In the genomic region with DNA sequence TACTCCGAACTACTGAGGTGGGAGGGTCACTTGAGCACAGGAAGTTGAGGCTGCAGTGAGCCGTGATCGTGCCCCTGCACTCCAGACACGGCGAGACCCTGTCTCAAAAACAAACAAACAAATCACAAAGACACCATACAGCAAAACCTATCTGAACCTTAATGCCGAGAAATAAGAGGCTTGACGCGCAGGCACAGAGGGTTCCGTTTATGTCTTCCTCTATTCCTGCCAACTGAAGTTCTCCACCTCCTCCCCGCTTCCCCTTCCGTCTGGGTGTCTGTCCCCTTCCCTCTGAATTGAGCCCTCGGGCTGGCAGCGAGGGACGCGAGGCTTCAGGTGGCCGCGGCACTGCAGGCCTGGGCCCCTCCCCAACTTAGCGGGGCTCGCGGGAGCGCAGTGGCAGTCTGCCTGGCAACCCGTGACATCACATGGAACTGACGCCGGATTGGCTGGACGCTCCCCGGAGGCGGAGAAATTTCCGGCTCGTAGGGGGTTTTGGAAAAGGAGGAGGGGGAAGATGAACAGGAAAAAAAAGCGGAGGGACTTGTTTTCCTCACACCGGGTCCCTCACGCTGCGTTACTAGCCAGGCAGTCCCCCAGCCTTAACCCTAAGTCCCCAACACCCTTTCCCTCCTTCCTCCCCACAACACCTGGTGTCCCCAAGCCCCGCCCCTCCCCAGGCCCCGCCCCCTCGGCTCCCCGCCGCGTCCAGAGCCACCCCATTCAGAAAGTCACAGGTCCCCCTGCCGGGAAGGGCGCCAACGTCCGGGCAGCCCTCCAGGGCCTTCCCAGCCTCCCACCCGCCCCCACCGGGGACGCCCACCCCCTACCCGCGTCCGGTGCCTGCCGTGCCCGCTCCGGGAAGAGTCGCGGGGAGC, we compare ENCODE assay signal across 8 cellular contexts. TPM values are rescaled to one million over a fixed set of nuclear protein-coding genes. Genes with fewer than 3 reads are reported as not detected.
DNase-seq lines count a peak whose midpoint lies in the region; ATAC-seq, FAIRE-seq and TF ChIP-seq lines count a peak whose summit lies in the region.

No MANE protein-coding gene starts in this region.

- H3K27me3 ChIP-seq in Panc1 (ENCODE audit: control insufficient read depth, insufficient read depth, low read length), result no peaks in the 10 kb centered on the region

- no peaks in the 10 kb centered on the region for H3K4me1 ChIP-seq in Panc1 (ENCODE audit: control insufficient read depth, insufficient read depth, low read length)

- no peak for TF ChIP-seq EP300 in Ishikawa (IDR thresholded peaks at IDR 0.05; ENCODE audit: borderline replicate concordance)

- H3K36me3 Mint-ChIP-seq in activated T-helper 1 cell treated with anti-CD3 and anti-CD28 coated beads, Interleukin-12 subunit alpha, Interleukin-12 subunit beta, Interleukin-2, Interleukin-4 antibody, amounts not matched to agents 30 ng/mL and 10 ng/mL and 1 ng/mL, durations not matched to agents 14 hours and 24 hours and 36 hours (ENCODE audit: low read depth), result no peaks in the 10 kb centered on the region
- H3K36me3 Mint-ChIP-seq in naive thymus-derived CD8-positive, alpha-beta T cell, result no peaks in the 10 kb centered on the region
- peaks cover 4% of the 10 kb centered on the region for H3K36me3 Mint-ChIP-seq in stimulated activated effector memory CD8-positive, alpha-beta T cell treated with anti-CD3 and anti-CD28 coated beads, Interleukin-12 subunit alpha, Interleukin-12 subunit beta, amount 100 ng/mL, for 72 hours

- CTCF ChIA-PET in Panc1 (lab: Charles Lee), result no interaction called here

- DNase-seq in D721Med (ENCODE audit: insufficient read length, low spot score) (peak; percentile 82), Panc1 (ENCODE audit: low read depth, low spot score) (no peak), fibroblast of pulmonary artery (ENCODE audit: low read depth) (peak; percentile 78)
- peak; percentile 88 for DNase-seq in activated T-helper 1 cell treated with anti-CD3 and anti-CD28 coated beads, Interleukin-12 subunit alpha, Interleukin-12 subunit beta, Interleukin-2, Interleukin-4 antibody, amounts not matched to agents 30 ng/mL and 10 ng/mL and 1 ng/mL, durations not matched to agents 14 hours and 24 hours and 36 hours (ENCODE audit: low spot score)
- peak; percentile 78 to 97 (median 88) for DNase-seq in naive thymus-derived CD8-positive, alpha-beta T cell
- peak; percentile 95 to 98 for DNase-seq in stimulated activated effector memory CD8-positive, alpha-beta T cell treated with anti-CD3 and anti-CD28 coated beads, Interleukin-12 subunit alpha, Interleukin-12 subunit beta, amount 100 ng/mL, for 72 hours (ENCODE audit: low spot score in 2 of 2)

- H3K4me1 Mint-ChIP-seq in activated T-helper 1 cell treated with anti-CD3 and anti-CD28 coated beads, Interleukin-12 subunit alpha, Interleukin-12 subunit beta, Interleukin-2, Interleukin-4 antibody, amounts not matched to agents 30 ng/mL and 10 ng/mL and 1 ng/mL, durations not matched to agents 14 hours and 24 hours and 36 hours (ENCODE audit: low read depth), result peaks cover 12% of the 10 kb centered on the region
- H3K4me1 Mint-ChIP-seq in naive thymus-derived CD8-positive, alpha-beta T cell, result peaks cover 8 to 44% (median 14%) of the 10 kb centered on the region in 4 donors
- H3K4me1 Mint-ChIP-seq in stimulated activated effector memory CD8-positive, alpha-beta T cell treated with anti-CD3 and anti-CD28 coated beads, Interleukin-12 subunit alpha, Interleukin-12 subunit beta, amount 100 ng/mL, for 72 hours, result peaks cover 22% of the 10 kb centered on the region

- intact Hi-C loops in Panc1 (cut with micrococcal nuclease; ENCODE audit: unreplicated experiment), result no loop called here
- intact Hi-C loops in activated T-helper 1 cell treated with anti-CD3 and anti-CD28 coated beads, Interleukin-12 subunit alpha, Interleukin-12 subunit beta, Interleukin-2, Interleukin-4 antibody, amounts not matched to agents 30 ng/mL and 10 ng/mL and 1 ng/mL, durations not matched to agents 14 hours and 24 hours and 36 hours (cut with micrococcal nuclease), result loop anchor here (1.0 to 2.0 kb wide), 5 partner anchors 29 to 79 kb away; partner anchors contain the start of genes EMC10, GARIN5A, JOSD2 and POLD1

- TF ChIP-seq RAD21 in Ishikawa (IDR thresholded peaks at IDR 0.05; ENCODE audit: low read depth), result no peak

- H3K4me3 Mint-ChIP-seq in activated T-helper 1 cell treated with anti-CD3 and anti-CD28 coated beads, Interleukin-12 subunit alpha, Interleukin-12 subunit beta, Interleukin-2, Interleukin-4 antibody, amounts not matched to agents 30 ng/mL and 10 ng/mL and 1 ng/mL, durations not matched to agents 14 hours and 24 hours and 36 hours, result peak overlapping the region; percentile 89
- H3K4me3 Mint-ChIP-seq in naive thymus-derived CD8-positive, alpha-beta T cell, result peak overlapping the region; percentile 85 to 95 (median 93)
- H3K4me3 Mint-ChIP-seq in stimulated activated effector memory CD8-positive, alpha-beta T cell treated with anti-CD3 and anti-CD28 coated beads, Interleukin-12 subunit alpha, Interleukin-12 subunit beta, amount 100 ng/mL, for 72 hours, result peak overlapping the region; percentile 90

- ATAC-seq in GM21576 (IDR thresholded peaks at IDR 0.05; ENCODE audit: unreplicated experiment) (peak; percentile 71), Panc1 (peak; percentile 93)
- peak; percentile 92 to 93 for ATAC-seq in naive thymus-derived CD8-positive, alpha-beta T cell
- peak; percentile 91 for ATAC-seq in stimulated activated effector memory CD8-positive, alpha-beta T cell treated with anti-CD3 and anti-CD28 coated beads, Interleukin-12 subunit alpha, Interleukin-12 subunit beta, amount 100 ng/mL, for 72 hours

- BruUV-seq in Panc1 (replicated peaks; lab: Mats Ljungman, UMichigan), result no TSS peak

- POLR2A ChIA-PET in Panc1 (lab: Charles Lee), result no interaction called here
- POLR2A ChIA-PET in naive thymus-derived CD8-positive, alpha-beta T cell (lab: Charles Lee), result interaction anchor here (0.6 kb wide), 1 partner anchor 504 kb away, joined by 3 read pairs; no protein-coding TSS in a partner anchor

- in situ Hi-C loops in Panc1 (cut with HindIII; ENCODE audit: low pct_unique_long_range_greater_than_20kb, low sequenced_read_pairs), result no loop called here

- no peak for FAIRE-seq in D721Med (lab: Jason Lieb, UNC)

- no peaks in the 10 kb centered on the region for H3K36me3 ChIP-seq in Panc1 (ENCODE audit: control insufficient read depth, insufficient read depth, low read length)

- TF ChIP-seq CTCF in D721Med (IDR thresholded peaks at IDR 0.05; ENCODE audit: insufficient read depth, missing control alignments) (no peak), Panc1 (IDR thresholded peaks at IDR 0.05) (no peak), fibroblast of pulmonary artery (IDR thresholded peaks at IDR 0.05; ENCODE audit: low read length, missing control alignments) (no peak)

- no peaks in the 10 kb centered on the region for H3K9me3 Mint-ChIP-seq in activated T-helper 1 cell treated with anti-CD3 and anti-CD28 coated beads, Interleukin-12 subunit alpha, Interleukin-12 subunit beta, Interleukin-2, Interleukin-4 antibody, amounts not matched to agents 30 ng/mL and 10 ng/mL and 1 ng/mL, durations not matched to agents 14 hours and 24 hours and 36 hours
- H3K9me3 Mint-ChIP-seq in naive thymus-derived CD8-positive, alpha-beta T cell, result no peaks in the 10 kb centered on the region
- no peaks in the 10 kb centered on the region for H3K9me3 Mint-ChIP-seq in stimulated activated effector memory CD8-positive, alpha-beta T cell treated with anti-CD3 and anti-CD28 coated beads, Interleukin-12 subunit alpha, Interleukin-12 subunit beta, amount 100 ng/mL, for 72 hours

- no peaks in the 10 kb centered on the region for H3K9me3 ChIP-seq in Panc1 (ENCODE audit: control insufficient read depth, insufficient read depth, low read depth, low read length)

- H3K27ac ChIP-seq in Panc1 (ENCODE audit: low read length), result no peak overlapping the region

- peak overlapping the region; percentile 93 for H3K27ac Mint-ChIP-seq in activated T-helper 1 cell treated with anti-CD3 and anti-CD28 coated beads, Interleukin-12 subunit alpha, Interleukin-12 subunit beta, Interleukin-2, Interleukin-4 antibody, amounts not matched to agents 30 ng/mL and 10 ng/mL and 1 ng/mL, durations not matched to agents 14 hours and 24 hours and 36 hours
- H3K27ac Mint-ChIP-seq in naive thymus-derived CD8-positive, alpha-beta T cell, result peak overlapping the region; percentile 66 to 94 (median 90)
- peak overlapping the region; percentile 92 for H3K27ac Mint-ChIP-seq in stimulated activated effector memory CD8-positive, alpha-beta T cell treated with anti-CD3 and anti-CD28 coated beads, Interleukin-12 subunit alpha, Interleukin-12 subunit beta, amount 100 ng/mL, for 72 hours

- H3K4me3 ChIP-seq in Panc1 (ENCODE audit: low read depth in 2 of 2, low read length in 2 of 2) (peak overlapping the region; percentile 41 to 64), fibroblast of pulmonary artery (replicated peaks; ENCODE audit: low read depth, low read length) (peak overlapping the region; percentile 62)

- peaks cover 13% of the 10 kb centered on the region for H3K27me3 Mint-ChIP-seq in activated T-helper 1 cell treated with anti-CD3 and anti-CD28 coated beads, Interleukin-12 subunit alpha, Interleukin-12 subunit beta, Interleukin-2, Interleukin-4 antibody, amounts not matched to agents 30 ng/mL and 10 ng/mL and 1 ng/mL, durations not matched to agents 14 hours and 24 hours and 36 hours (ENCODE audit: insufficient read depth)
- H3K27me3 Mint-ChIP-seq in naive thymus-derived CD8-positive, alpha-beta T cell, result peaks cover 3 to 24% (median 11%) of the 10 kb centered on the region in 5 donors

RNA-seq across cellular contexts. Expression of gene MYBPC2, which starts 1.1 kb away (rescaled TPM):
- total RNA-seq in Panc1 (2021; ENCODE audit: unreplicated experiment), result 0.18 TPM
- polyA plus RNA-seq in Panc1 (2012; ENCODE audit: insufficient read length), result not detected
- 0.22 and 0.47 TPM in 2 replicates for total RNA-seq in activated T-helper 1 cell treated with anti-CD3 and anti-CD28 coated beads, Interleukin-12 subunit alpha, Interleukin-12 subunit beta, Interleukin-2, Interleukin-4 antibody, amounts not matched to agents 30 ng/mL and 10 ng/mL and 1 ng/mL, durations not matched to agents 14 hours and 24 hours and 36 hours
- total RNA-seq in naive thymus-derived CD8-positive, alpha-beta T cell, result not detected
- not detected for polyA plus RNA-seq in naive thymus-derived CD8-positive, alpha-beta T cell

RNA-seq across cellular contexts. Expression of gene SPIB, which starts 12.8 kb away (rescaled TPM):
- total RNA-seq in Panc1 (2021; ENCODE audit: unreplicated experiment), result not detected
- 0.27 TPM for polyA plus RNA-seq in Panc1 (2012; ENCODE audit: insufficient read length)
- total RNA-seq in activated T-helper 1 cell treated with anti-CD3 and anti-CD28 coated beads, Interleukin-12 subunit alpha, Interleukin-12 subunit beta, Interleukin-2, Interleukin-4 antibody, amounts not matched to agents 30 ng/mL and 10 ng/mL and 1 ng/mL, durations not matched to agents 14 hours and 24 hours and 36 hours, result 1.3 TPM in 2 replicates
- 1 to 10 TPM; 4.5 to 5.6 TPM for total RNA-seq in naive thymus-derived CD8-positive, alpha-beta T cell
- under 1 TPM in 2 of 3 donors, not detected in 1; 0.10 to 0.32 TPM for polyA plus RNA-seq in naive thymus-derived CD8-positive, alpha-beta T cell

RNA-seq across cellular contexts. Expression of gene EMC10, which starts 44.7 kb away (rescaled TPM):
- total RNA-seq in Panc1 (2021; ENCODE audit: unreplicated experiment), result 66.7 TPM
- polyA plus RNA-seq in Panc1 (2012; ENCODE audit: insufficient read length), result 83.1 TPM
- 90.0 and 95.4 TPM in 2 replicates for total RNA-seq in activated T-helper 1 cell treated with anti-CD3 and anti-CD28 coated beads, Interleukin-12 subunit alpha, Interleukin-12 subunit beta, Interleukin-2, Interleukin-4 antibody, amounts not matched to agents 30 ng/mL and 10 ng/mL and 1 ng/mL, durations not matched to agents 14 hours and 24 hours and 36 hours
- total RNA-seq in naive thymus-derived CD8-positive, alpha-beta T cell, result 10 to 100 TPM; 83.5 to 84.4 TPM
- polyA plus RNA-seq in naive thymus-derived CD8-positive, alpha-beta T cell, result 10 to 100 TPM in 1 of 3 donors, 1 to 10 TPM in 2; 8.3 to 11.2 (median 9.6) TPM

RNA-seq across cellular contexts. Expression of gene GARIN5A, which starts 45.1 kb away (rescaled TPM):
- 2.0 TPM for total RNA-seq in Panc1 (2021; ENCODE audit: unreplicated experiment)
- polyA plus RNA-seq in Panc1 (2012; ENCODE audit: insufficient read length), result 3.5 TPM
- total RNA-seq in activated T-helper 1 cell treated with anti-CD3 and anti-CD28 coated beads, Interleukin-12 subunit alpha, Interleukin-12 subunit beta, Interleukin-2, Interleukin-4 antibody, amounts not matched to agents 30 ng/mL and 10 ng/mL and 1 ng/mL, durations not matched to agents 14 hours and 24 hours and 36 hours, result 0.39 and 0.88 TPM in 2 replicates
- total RNA-seq in naive thymus-derived CD8-positive, alpha-beta T cell, result under 1 TPM in 1 of 2 experiments, not detected in 1; 0.94 TPM
- 1 to 10 TPM in 1 of 3 donors, under 1 TPM in 2; 0.65 to 1.7 (median 0.96) TPM for polyA plus RNA-seq in naive thymus-derived CD8-positive, alpha-beta T cell

RNA-seq across cellular contexts. Expression of gene POLD1, which starts 47.4 kb away (rescaled TPM):
- 71.7 TPM for total RNA-seq in Panc1 (2021; ENCODE audit: unreplicated experiment)
- 54.9 TPM for polyA plus RNA-seq in Panc1 (2012; ENCODE audit: insufficient read length)
- 171 and 178 TPM in 2 replicates for total RNA-seq in activated T-helper 1 cell treated with anti-CD3 and anti-CD28 coated beads, Interleukin-12 subunit alpha, Interleukin-12 subunit beta, Interleukin-2, Interleukin-4 antibody, amounts not matched to agents 30 ng/mL and 10 ng/mL and 1 ng/mL, durations not matched to agents 14 hours and 24 hours and 36 hours
- 10 to 100 TPM; 38.4 to 40.8 TPM for total RNA-seq in naive thymus-derived CD8-positive, alpha-beta T cell
- 10 to 100 TPM; 26.0 to 34.4 (median 33.8) TPM for polyA plus RNA-seq in naive thymus-derived CD8-positive, alpha-beta T cell
